ENCODE assay signal across 1 cellular context in genomic region chr11:59668950-59669610, GRCh38.
A peak's percentile ranks its signal among the peaks of the same experiment; 100 is the strongest.
TF ChIP-seq lines count a peak whose summit lies in the region.

PATL1 (minus strand) TSS chr11:59669037; CDS start chr11:59668895, 142 bp downstream.

TF ChIP-seq in K562, 482 proteins besides CTCF, POLR2A, EP300 and RAD21 (continued from another document):
- no peak for TF ChIP-seq HES1 (IDR thresholded peaks at IDR 0.05; ENCODE audit: low read depth)
- TF ChIP-seq TFE3 (CRISPR knock-in tag; IDR thresholded peaks at IDR 0.05) = peak; percentile 97
- no peak for TF ChIP-seq ARID3B (CRISPR knock-in tag; IDR thresholded peaks at IDR 0.05; ENCODE audit: borderline replicate concordance)
- TF ChIP-seq KDM5B (IDR thresholded peaks at IDR 0.05; ENCODE audit: insufficient replicate concordance, low read depth, low read length) = peak; percentile 42
- peak; percentile 77 for TF ChIP-seq GABPA (tag; conservative IDR thresholded peaks at IDR 0.05; ENCODE audit: low read depth)
- TF ChIP-seq ZNF644 (tag; IDR thresholded peaks at IDR 0.05; ENCODE audit: low read depth) = peak; percentile 75; the same call in 1 of the 2 replicates
- peak in 1 of 2 experiments; percentile 24; a peak in 1 of 4 replicates for TF ChIP-seq SRF (CRISPR knock-in tag; IDR thresholded peaks at IDR 0.05)
- 0 out of 2 replicates have a peak, but pooled peaks have one; percentile 20 for TF ChIP-seq SMARCA4 (IDR thresholded peaks at IDR 0.05)
- TF ChIP-seq ZBTB12 (CRISPR knock-in tag; IDR thresholded peaks at IDR 0.05) = peak; percentile 62; the same call in 1 of the 2 replicates
- TF ChIP-seq POLR2AphosphoS5 (IDR thresholded peaks at IDR 0.05; ENCODE audit: control insufficient read depth, insufficient read depth, low read depth, low read length) = peak; percentile 43
- no peak for TF ChIP-seq FOXA3 (CRISPR knock-in tag; conservative IDR thresholded peaks at IDR 0.05 in 1 of 2, IDR thresholded peaks at IDR 0.05 in 1 of 2)
- TF ChIP-seq HLTF (IDR thresholded peaks at IDR 0.05) = no peak
- TF ChIP-seq JUN (IDR thresholded peaks at IDR 0.05; ENCODE audit: borderline replicate concordance, low read depth, low read length) = no peak
- TF ChIP-seq JUN (CRISPR knock-in tag; IDR thresholded peaks at IDR 0.05; ENCODE audit: borderline replicate concordance) = no peak
- no peak for TF ChIP-seq CCAR2 (IDR thresholded peaks at IDR 0.05; ENCODE audit: low read depth, low read length)
- no peak for TF ChIP-seq ZNF57 (CRISPR knock-in tag; IDR thresholded peaks at IDR 0.05)
- no peak for TF ChIP-seq CBX8 (IDR thresholded peaks at IDR 0.05; ENCODE audit: borderline replicate concordance, extremely low read depth, low read depth, low read length, poor library complexity, severe bottlenecking)
- no peak; the same call in 1 of the 2 replicates for TF ChIP-seq JUND (IDR thresholded peaks at IDR 0.05; ENCODE audit: borderline replicate concordance, low read depth, low read length)
- TF ChIP-seq JUND (tag; IDR thresholded peaks at IDR 0.05; ENCODE audit: borderline replicate concordance, low read depth, low read length) = peak; percentile 40; the same call in 1 of the 3 replicates
- no peak for TF ChIP-seq HMBOX1 (IDR thresholded peaks at IDR 0.05)
- TF ChIP-seq CTCFL (IDR thresholded peaks at IDR 0.05; ENCODE audit: borderline replicate concordance, insufficient read depth, low read depth, low read length, poor library complexity, severe bottlenecking) = peak; percentile 28
- peak; percentile 63; the same call in 1 of the 2 replicates for TF ChIP-seq ZNF449 (CRISPR knock-in tag; IDR thresholded peaks at IDR 0.05)
- TF ChIP-seq ETS1 (conservative IDR thresholded peaks at IDR 0.05; ENCODE audit: control insufficient read depth, low read depth, low read length) = peak; percentile 51; the same call in 1 of the 2 replicates
- peak; percentile 82 for TF ChIP-seq RBFOX2 (IDR thresholded peaks at IDR 0.05; ENCODE audit: low read depth, low read length)
- peak; percentile 76 for TF ChIP-seq C11orf30 (IDR thresholded peaks at IDR 0.05; ENCODE audit: low read depth)
- 0 out of 2 replicates have a peak, but pooled peaks have one; percentile 29 for TF ChIP-seq PYGO2 (tag; IDR thresholded peaks at IDR 0.05)
- no peak for TF ChIP-seq PHB2 (IDR thresholded peaks at IDR 0.05; ENCODE audit: low read depth)
- no peak for TF ChIP-seq ZNF347 (CRISPR knock-in tag; IDR thresholded peaks at IDR 0.05; ENCODE audit: low read depth)
- 0 out of 2 replicates have a peak, but pooled peaks have one; percentile 51 for TF ChIP-seq ZNF41 (CRISPR knock-in tag; conservative IDR thresholded peaks at IDR 0.05)
- no peak for TF ChIP-seq HNRNPUL1 (IDR thresholded peaks at IDR 0.05; ENCODE audit: low read length)
- TF ChIP-seq PHF21A (IDR thresholded peaks at IDR 0.05; ENCODE audit: borderline replicate concordance, low read depth) = peak; percentile 99
- peak in 1 of 2 experiments; percentile 84 for TF ChIP-seq AFF1 (IDR thresholded peaks at IDR 0.05; ENCODE audit: low read depth in 1 of 2, partially characterized antibody in 2 of 2)
- TF ChIP-seq POU5F1 (IDR thresholded peaks at IDR 0.05; ENCODE audit: borderline replicate concordance, low read depth, low read length, partially characterized antibody) = peak; percentile 62
